ENCODE assay signal across 19 cellular contexts in genomic region chr19:39940221-39940833, GRCh38. TPM values are rescaled to one million over a fixed set of nuclear protein-coding genes. Genes with fewer than 3 reads are reported as not detected.
DNase-seq lines count a peak whose midpoint lies in the region; ATAC-seq and TF ChIP-seq lines count a peak whose summit lies in the region.
"Had no signal": no experiment of that assay in that cellular context is flagged by ENCODE, and none has a peak within 500 bp of the region (broad histone marks: within the 10 kb centered on the region; RNA-seq: fewer than 3 reads in every experiment).

No MANE protein-coding gene starts in this region.

- H3K9me2 ChIP-seq in PC-3 (replicated peaks; ENCODE audit: low read length), result no peaks in the 10 kb centered on the region

- POLR2A ChIA-PET in HEK293 (lab: Yijun Ruan, JAX), result interaction anchor here (1.2 kb wide), 1 partner anchor 30 kb away, joined by 4 read pairs; the partner anchor contains the start of gene PSMC4
- POLR2A ChIA-PET in activated CD8-positive, alpha-beta T cell treated with anti-CD3 and anti-CD28 coated beads for 36 hours (lab: Charles Lee), result interaction anchor here (0.7 to 1.2 kb wide), 3 partner anchors 13 to 56 kb away, joined by 3 to 4 read pairs (median 3); no protein-coding TSS in a partner anchor
- POLR2A ChIA-PET in naive thymus-derived CD4-positive, alpha-beta T cell (lab: Charles Lee), result interaction anchor here (0.8 to 4.4 kb wide), 6 partner anchors 12 to 30 kb away, joined by 3 to 91 read pairs (median 8); partner anchors contain the start of gene PSMC4
- POLR2A ChIA-PET in PC-3 (lab: Charles Lee; ENCODE audit: unreplicated experiment), result no interaction called here

- CTCF ChIA-PET in HEK293 (lab: Yijun Ruan, JAX) (no interaction called here), PC-3 (lab: Charles Lee) (no interaction called here)
- CTCF ChIA-PET in activated CD8-positive, alpha-beta T cell treated with anti-CD3 and anti-CD28 coated beads for 36 hours (lab: Charles Lee), result interaction anchor here (0.6 to 13.1 kb wide), 2 partner anchors 30 to 204 kb away, joined by 4 to 86 read pairs; partner anchors contain the start of gene PSMC4
- CTCF ChIA-PET in naive thymus-derived CD4-positive, alpha-beta T cell (lab: Charles Lee), result interaction anchor here (1.9 kb wide), 1 partner anchor 30 kb away, joined by 7 read pairs; the partner anchor contains the start of gene PSMC4

- H3K9me3 ChIP-seq in HEK293 (ENCODE audit: control insufficient read depth, insufficient read depth, low read depth, low read length) (peaks cover 4% of the 10 kb centered on the region), PC-3 (ENCODE audit: low read length) (no peaks in the 10 kb centered on the region)
- peaks cover 0 to 4% (median 0%) of the 10 kb centered on the region in 3 experiments for H3K9me3 ChIP-seq in naive thymus-derived CD4-positive, alpha-beta T cell (ENCODE audit: control insufficient read depth in 2 of 3, low read length in 3 of 3)

- H3K27ac ChIP-seq in HEK293 (ENCODE audit: extremely low read depth, low read depth, low read length) (no peak overlapping the region), PC-3 (ENCODE audit: low read length) (no peak overlapping the region)
- peak overlapping the region; percentile 77 for H3K27ac ChIP-seq in naive thymus-derived CD4-positive, alpha-beta T cell (ENCODE audit: low read depth, low read length)
- H3K27ac ChIP-seq: coronary artery, upper lobe of right lung had no signal

- no TSS peak for BruUV-seq in PC-3 (replicated peaks; lab: Mats Ljungman, UMichigan)

- H3K36me3 ChIP-seq in HEK293 (ENCODE audit: control insufficient read depth in 2 of 2, insufficient read depth in 1 of 2, low read length in 2 of 2) (no peaks in the 10 kb centered on the region), PC-3 (ENCODE audit: low read depth, low read length) (no peaks in the 10 kb centered on the region)
- no peaks in the 10 kb centered on the region for H3K36me3 ChIP-seq in naive thymus-derived CD4-positive, alpha-beta T cell (ENCODE audit: control insufficient read depth in 2 of 3, insufficient read depth in 3 of 3, low read length in 3 of 3)
- H3K36me3 ChIP-seq: MG63, upper lobe of right lung had no signal

- no peak overlapping the region for H2AFZ ChIP-seq in PC-3 (ENCODE audit: low read length)

- H3K4me1 Mint-ChIP-seq in T-helper 2 cell treated with Interferon-gamma antibody and Interleukin-4, amounts not matched to agents 5 μg/mL and 100 μg/mL, for 36 hours (ENCODE audit: low read depth), result peaks cover 66% of the 10 kb centered on the region
- peaks cover 79% of the 10 kb centered on the region for H3K4me1 Mint-ChIP-seq in activated CD8-positive, alpha-beta T cell treated with anti-CD3 and anti-CD28 coated beads for 36 hours (ENCODE audit: low read depth)
- H3K4me1 Mint-ChIP-seq in naive thymus-derived CD4-positive, alpha-beta T cell, result peaks cover 72 to 95% (median 85%) of the 10 kb centered on the region in 7 donors

- no peak for DNase-seq in T-helper 2 cell treated with Interferon-gamma antibody and Interleukin-4, amounts not matched to agents 5 μg/mL and 100 μg/mL, for 36 hours (ENCODE audit: low spot score)
- DNase-seq in T-helper 2 cell, result no peak
- DNase-seq in activated CD8-positive, alpha-beta T cell treated with anti-CD3 and anti-CD28 coated beads for 36 hours, result no peak
- no peak for DNase-seq in naive thymus-derived CD4-positive, alpha-beta T cell
- DNase-seq in PC-3, result no peak
- no peak for DNase-seq in H4 (ENCODE audit: low spot score)
- DNase-seq in NCI-H1436 treated with DMSO at 0.1 percent for 48 hours (lab: John Stamatoyannopoulos, UW), result no peak
- DNase-seq: 8988T; activated CD4-positive, alpha-beta T cell treated with anti-CD3 and anti-CD28 coated beads for 4 hours; EL; foreskin fibroblast; MG63; NCI-H1930; NCI-H446 treated with DMSO at 0.1 percent for 48 hours; SIG-M5; stimulated activated naive CD4-positive, alpha-beta T cell treated with Interleukin-2 at 50 U/mL for 16 hours; upper lobe of right lung had no signal

- no peaks in the 10 kb centered on the region for H3K79me2 ChIP-seq in PC-3 (ENCODE audit: low read length)

- no peaks in the 10 kb centered on the region for H3K27me3 ChIP-seq in naive thymus-derived CD4-positive, alpha-beta T cell (ENCODE audit: control insufficient read depth in 2 of 2, insufficient read depth in 2 of 2, low read length in 2 of 2)
- H3K27me3 ChIP-seq in PC-3 (ENCODE audit: low read length), result no peaks in the 10 kb centered on the region
- H3K27me3 ChIP-seq: MG63, upper lobe of right lung had no signal

- peak overlapping the region; percentile 89 for H3K27ac Mint-ChIP-seq in T-helper 2 cell treated with Interferon-gamma antibody and Interleukin-4, amounts not matched to agents 5 μg/mL and 100 μg/mL, for 36 hours
- H3K27ac Mint-ChIP-seq in activated CD8-positive, alpha-beta T cell treated with anti-CD3 and anti-CD28 coated beads for 36 hours, result peak overlapping the region; percentile 87
- peak overlapping the region; percentile 25 to 92 (median 82) for H3K27ac Mint-ChIP-seq in naive thymus-derived CD4-positive, alpha-beta T cell

- TF ChIP-seq CTCF in HEK293 (tag by site-specific recombination; IDR thresholded peaks at IDR 0.05) (no peak), PC-3 (conservative IDR thresholded peaks at IDR 0.05; ENCODE audit: low read depth, low read length) (no peak)
- no peak for TF ChIP-seq CTCF in activated CD8-positive, alpha-beta T cell treated with anti-CD3 and anti-CD28 coated beads for 36 hours (IDR thresholded peaks at IDR 0.05)

- H3K9me3 Mint-ChIP-seq in T-helper 2 cell treated with Interferon-gamma antibody and Interleukin-4, amounts not matched to agents 5 μg/mL and 100 μg/mL, for 36 hours, result peaks cover 31% of the 10 kb centered on the region
- peaks cover 14% of the 10 kb centered on the region for H3K9me3 Mint-ChIP-seq in activated CD8-positive, alpha-beta T cell treated with anti-CD3 and anti-CD28 coated beads for 36 hours
- H3K9me3 Mint-ChIP-seq in naive thymus-derived CD4-positive, alpha-beta T cell, result peaks cover 4 to 29% (median 16%) of the 10 kb centered on the region in 11 donors

- no peak overlapping the region for H3K4me2 ChIP-seq in PC-3 (ENCODE audit: low read length)

- H3K27me3 Mint-ChIP-seq in T-helper 2 cell treated with Interferon-gamma antibody and Interleukin-4, amounts not matched to agents 5 μg/mL and 100 μg/mL, for 36 hours (ENCODE audit: low read depth), result no peaks in the 10 kb centered on the region
- H3K27me3 Mint-ChIP-seq in activated CD8-positive, alpha-beta T cell treated with anti-CD3 and anti-CD28 coated beads for 36 hours, result no peaks in the 10 kb centered on the region
- H3K27me3 Mint-ChIP-seq in naive thymus-derived CD4-positive, alpha-beta T cell, result no peaks in the 10 kb centered on the region

- no peaks in the 10 kb centered on the region for H4K20me1 ChIP-seq in PC-3 (ENCODE audit: low read length)

- H3K4me3 Mint-ChIP-seq in T-helper 2 cell treated with Interferon-gamma antibody and Interleukin-4, amounts not matched to agents 5 μg/mL and 100 μg/mL, for 36 hours, result peak overlapping the region; percentile 70
- peak overlapping the region; percentile 69 for H3K4me3 Mint-ChIP-seq in activated CD8-positive, alpha-beta T cell treated with anti-CD3 and anti-CD28 coated beads for 36 hours
- peak overlapping the region in 8 of 10 donors; percentile 14 to 84 (median 74) for H3K4me3 Mint-ChIP-seq in naive thymus-derived CD4-positive, alpha-beta T cell

- ATAC-seq in activated CD8-positive, alpha-beta T cell treated with anti-CD3 and anti-CD28 coated beads for 36 hours, result no peak
- ATAC-seq in naive thymus-derived CD4-positive, alpha-beta T cell, result no peak
- ATAC-seq in PC-3, result no peak
- ATAC-seq: upper lobe of right lung had no signal

- peaks cover 23% of the 10 kb centered on the region for H3K36me3 Mint-ChIP-seq in T-helper 2 cell treated with Interferon-gamma antibody and Interleukin-4, amounts not matched to agents 5 μg/mL and 100 μg/mL, for 36 hours (ENCODE audit: low read depth)
- peaks cover 22% of the 10 kb centered on the region for H3K36me3 Mint-ChIP-seq in activated CD8-positive, alpha-beta T cell treated with anti-CD3 and anti-CD28 coated beads for 36 hours (ENCODE audit: low read depth)
- peaks cover 4 to 42% (median 6%) of the 10 kb centered on the region in 5 donors for H3K36me3 Mint-ChIP-seq in naive thymus-derived CD4-positive, alpha-beta T cell

- H3K4me3 ChIP-seq in HEK293 (ENCODE audit: low read depth, low read length) (no peak overlapping the region), PC-3 (ENCODE audit: low read length) (no peak overlapping the region)
- H3K4me3 ChIP-seq in naive thymus-derived CD4-positive, alpha-beta T cell (ENCODE audit: low read length), result no peak overlapping the region
- H3K4me3 ChIP-seq: coronary artery, MG63, upper lobe of right lung had no signal

- no peaks in the 10 kb centered on the region for H3F3A ChIP-seq in PC-3 (ENCODE audit: low read length, unreplicated experiment)

- H3K4me1 ChIP-seq in HEK293 (ENCODE audit: control insufficient read depth, insufficient read depth, low read length) (peaks cover 28% of the 10 kb centered on the region), PC-3 (ENCODE audit: insufficient read depth, low read length) (peaks cover 4% of the 10 kb centered on the region; the same call in 1 of the 2 replicates)
- peaks cover 70 to 72% of the 10 kb centered on the region in 2 donors for H3K4me1 ChIP-seq in naive thymus-derived CD4-positive, alpha-beta T cell (ENCODE audit: control insufficient read depth in 2 of 2, insufficient read depth in 2 of 2, low read length in 2 of 2)

- intact Hi-C loops in activated CD8-positive, alpha-beta T cell treated with anti-CD3 and anti-CD28 coated beads for 36 hours (cut with micrococcal nuclease), result no loop called here
- intact Hi-C loops in naive thymus-derived CD4-positive, alpha-beta T cell (cut with micrococcal nuclease), result loop anchor here in 1 of 2 donors (5.0 kb wide), 1 partner anchor 1008 kb away; the partner anchor contains the start of genes MRPS12 and SARS2
- intact Hi-C loops in PC-3 (cut with micrococcal nuclease), result no loop called here

- H3K9ac ChIP-seq in PC-3 (ENCODE audit: low read length), result no peak overlapping the region

RNA-seq across cellular contexts. Expression of gene FCGBP, which starts 5.9 kb away (rescaled TPM):
- total RNA-seq in activated CD8-positive, alpha-beta T cell treated with anti-CD3 and anti-CD28 coated beads for 36 hours, result 1 to 10 TPM; 4.8 to 6.9 TPM
- 100 to 1,000 TPM in 2 of 5 experiments, 10 to 100 TPM in 3; 14.9 to 118 (median 28.1) TPM for total RNA-seq in naive thymus-derived CD4-positive, alpha-beta T cell
- polyA plus RNA-seq in naive thymus-derived CD4-positive, alpha-beta T cell, result 1 to 10 TPM in 1 of 2 donors, under 1 TPM in 1; 0.57 to 1.6 TPM
- total RNA-seq in PC-3 (2014; rRNA removed), result 0.52 and 0.80 TPM in 2 replicates
- total RNA-seq in H4 (2014; rRNA removed; shearing (Covaris generic)), result 0.64 and 0.99 TPM in 2 replicates

RNA-seq across cellular contexts. Expression of gene PSMC4, which starts 30.6 kb away (rescaled TPM):
- 100 to 1,000 TPM; 105 to 107 TPM for total RNA-seq in activated CD8-positive, alpha-beta T cell treated with anti-CD3 and anti-CD28 coated beads for 36 hours
- total RNA-seq in naive thymus-derived CD4-positive, alpha-beta T cell, result 100 to 1,000 TPM in 1 of 5 experiments, 10 to 100 TPM in 4; 48.7 to 146 (median 69.1) TPM
- 10 to 100 TPM; 73.5 to 91.1 TPM for polyA plus RNA-seq in naive thymus-derived CD4-positive, alpha-beta T cell
- total RNA-seq in PC-3 (2014; rRNA removed), result 241 and 258 TPM in 2 replicates
- total RNA-seq in H4 (2014; rRNA removed; shearing (Covaris generic)), result 263 and 299 TPM in 2 replicates

RNA-seq across cellular contexts. Expression of gene ZNF546, which starts 56.5 kb away (rescaled TPM):
- total RNA-seq in activated CD8-positive, alpha-beta T cell treated with anti-CD3 and anti-CD28 coated beads for 36 hours, result 1 to 10 TPM; 5.2 to 5.6 TPM
- 10 to 100 TPM in 2 of 5 experiments, 1 to 10 TPM in 3; 4.7 to 24.8 (median 7.5) TPM for total RNA-seq in naive thymus-derived CD4-positive, alpha-beta T cell
- 1 to 10 TPM; 7.0 to 7.6 TPM for polyA plus RNA-seq in naive thymus-derived CD4-positive, alpha-beta T cell
- 0.69 and 2.5 TPM in 2 replicates for total RNA-seq in PC-3 (2014; rRNA removed)
- 4.2 and 5.5 TPM in 2 replicates for total RNA-seq in H4 (2014; rRNA removed; shearing (Covaris generic))

Comparison
In these comparisons a context has a peak if more than half of its experiments do, and no peak if none do; other contexts are left out.
1. CTCF ChIA-PET loops: an anchor here in activated CD8-positive, alpha-beta T cell treated with anti-CD3 and anti-CD28 coated beads for 36 hours (0.6 to 13.1 kb wide) and naive thymus-derived CD4-positive, alpha-beta T cell (1.9 kb wide); none called in HEK293 and PC-3.